Comparison of ENCODE assay signal across 28 cellular contexts in the genomic region with DNA sequence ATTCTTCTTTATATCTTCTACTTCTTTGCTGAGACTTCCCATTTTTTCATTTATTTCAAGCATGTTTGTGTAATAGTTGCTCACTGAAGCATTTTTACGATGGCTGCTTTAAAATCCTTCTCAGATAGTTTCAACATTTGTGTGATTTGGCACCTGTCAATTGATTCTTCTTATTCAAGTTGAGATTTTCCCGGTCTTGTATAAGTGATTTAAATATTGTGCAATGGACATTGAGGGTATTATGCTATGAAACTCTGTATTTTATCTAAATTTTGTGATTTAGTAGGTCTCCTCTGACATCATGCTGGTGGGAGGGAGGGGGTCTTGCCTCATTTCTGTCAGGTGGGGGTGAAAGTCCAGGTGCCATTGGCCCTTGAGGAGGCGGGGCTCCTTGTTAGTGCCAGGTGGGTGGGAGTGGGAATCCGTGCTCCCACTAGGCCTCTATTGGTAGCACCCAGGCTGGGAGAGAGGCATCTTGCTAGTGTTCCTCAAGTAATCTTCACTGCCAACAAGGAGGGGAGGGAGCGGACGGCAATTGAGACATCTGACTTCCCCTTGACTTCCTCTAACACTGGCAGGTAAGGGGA.
DNase-seq lines count a peak whose midpoint lies in the region; ATAC-seq, FAIRE-seq and TF ChIP-seq lines count a peak whose summit lies in the region.
"Had no signal": no experiment of that assay in that cellular context is flagged by ENCODE, and none has a peak within 500 bp of the region (broad histone marks: within the 10 kb centered on the region; RNA-seq: fewer than 3 reads in every experiment).

No MANE protein-coding gene starts in this region.

- H3K27ac ChIP-seq in K562 (ENCODE audit: extremely low read depth, low read depth, low read length) (no peak overlapping the region), liver (ENCODE audit: low read depth in 1 of 2, low read length in 2 of 2) (no peak overlapping the region), neural progenitor cell (no peak overlapping the region), aorta (ENCODE audit: low read depth in 1 of 2, low read length in 2 of 2) (no peak overlapping the region)
- H3K27ac ChIP-seq: A549; BLaER1 treated with 17β-estradiol and CSF1 and Interleukin-3, amounts not matched to agents 10 nM and 100 nM had no signal

- no peaks in the 10 kb centered on the region for H3K9me3 ChIP-seq in K562 (replicated peaks; ENCODE audit: control insufficient read depth, insufficient read depth, low read depth, low read length)
- H3K9me3 ChIP-seq in liver (ENCODE audit: control insufficient read depth in 4 of 4, low read length in 3 of 4), result no peaks in the 10 kb centered on the region
- no peaks in the 10 kb centered on the region for H3K9me3 ChIP-seq in neural progenitor cell (ENCODE audit: low read depth)
- H3K9me3 ChIP-seq in aorta (ENCODE audit: control insufficient read depth, low read length), result no peaks in the 10 kb centered on the region
- H3K9me3 ChIP-seq: A549, BE2C, HAP-1 had no signal

- TF ChIP-seq CTCF in K562 (IDR thresholded peaks at IDR 0.05 in 2 of 3, conservative IDR thresholded peaks at IDR 0.05 in 1 of 3; ENCODE audit: insufficient read depth in 2 of 3, low read depth in 1 of 3, low read length in 3 of 3) (no peak), liver (IDR thresholded peaks at IDR 0.05; ENCODE audit: low read depth, low read length, missing input control) (no peak), neural progenitor cell (IDR thresholded peaks at IDR 0.05) (no peak)

- H3K36me3 Mint-ChIP-seq in neural progenitor cell, result peaks cover 2% of the 10 kb centered on the region
- no peaks in the 10 kb centered on the region for H3K36me3 Mint-ChIP-seq in stimulated activated naive B cell treated with anti-CD40 and anti-IgM and Interleukin-4, amounts not matched to agents 10 μg/mL and 1 μg/mL and 100 μg/mL, for 72 hours
- H3K36me3 Mint-ChIP-seq: CD14-positive monocyte had no signal

- H3K9me1 ChIP-seq in K562 (ENCODE audit: control insufficient read depth, insufficient read depth, low read length), result no peaks in the 10 kb centered on the region

- 10% methylated on average over 6 of the region's 6 CpGs for WGBS in K562 (ENCODE audit: insufficient coverage, low coverage, missing lambda C conversion rate)
- WGBS in liver, result 80% methylated on average over 6 of the region's 6 CpGs
- WGBS in aorta, 2 donors, result 92 to 95% methylated on average over 6 of the region's 6 CpGs

- peaks cover 12 to 30% of the 10 kb centered on the region in 2 experiments for H3K27me3 ChIP-seq in K562 (ENCODE audit: control insufficient read depth in 2 of 2, insufficient read depth in 2 of 2, low read length in 2 of 2)
- no peaks in the 10 kb centered on the region for H3K27me3 ChIP-seq in liver (ENCODE audit: control insufficient read depth in 4 of 4, insufficient read depth in 4 of 4, low read length in 3 of 4)
- no peaks in the 10 kb centered on the region for H3K27me3 ChIP-seq in neural progenitor cell
- no peaks in the 10 kb centered on the region for H3K27me3 ChIP-seq in aorta (ENCODE audit: control insufficient read depth in 1 of 2, insufficient read depth in 2 of 2, low read length in 1 of 2)
- H3K27me3 ChIP-seq: BE2C; BLaER1 treated with 17β-estradiol and CSF1 and Interleukin-3, amounts not matched to agents 10 nM and 100 nM had no signal

- no peak overlapping the region for H3K4me3 ChIP-seq in K562
- no peak overlapping the region for H3K4me3 ChIP-seq in liver (ENCODE audit: low read depth in 1 of 3, low read length in 3 of 3)
- no peak overlapping the region for H3K4me3 ChIP-seq in neural progenitor cell
- H3K4me3 ChIP-seq in aorta (ENCODE audit: low read length in 2 of 2), result no peak overlapping the region
- H3K4me3 ChIP-seq: A549; BLaER1 treated with 17β-estradiol and CSF1 and Interleukin-3, amounts not matched to agents 10 nM and 100 nM; GM12878; GM23338; HAP-1 had no signal

- TF ChIP-seq EP300 in K562 (IDR thresholded peaks at IDR 0.05; ENCODE audit: low read length), result no peak

- H3K4me1 Mint-ChIP-seq in neural progenitor cell, result no peaks in the 10 kb centered on the region
- H3K4me1 Mint-ChIP-seq in stimulated activated naive B cell treated with anti-CD40 and anti-IgM and Interleukin-4, amounts not matched to agents 10 μg/mL and 1 μg/mL and 100 μg/mL, for 72 hours, result no peaks in the 10 kb centered on the region
- H3K4me1 Mint-ChIP-seq: CD8-positive, alpha-beta memory T cell; GM23338 had no signal

- in situ Hi-C loops in K562 (cut with MboI), result no loop called here

- FAIRE-seq in K562 (lab: Jason Lieb, UNC), result no peak
- FAIRE-seq: A549, D721Med, GM12878, GM18507, H54 had no signal

- H3K4me1 ChIP-seq in K562 (replicated peaks in 1 of 2; ENCODE audit: control insufficient read depth in 2 of 2, insufficient read depth in 2 of 2, low read length in 2 of 2) (no peaks in the 10 kb centered on the region), liver (ENCODE audit: control insufficient read depth in 4 of 4, insufficient read depth in 4 of 4, low read length in 3 of 4) (peaks cover 0 to 13% (median 9%) of the 10 kb centered on the region in 4 donors), neural progenitor cell (no peaks in the 10 kb centered on the region), aorta (ENCODE audit: control insufficient read depth in 1 of 2, insufficient read depth in 2 of 2, low read length in 2 of 2) (no peaks in the 10 kb centered on the region)
- H3K4me1 ChIP-seq: A549; BLaER1 treated with 17β-estradiol and CSF1 and Interleukin-3, amounts not matched to agents 10 nM and 100 nM; HAP-1 had no signal

- no peaks in the 10 kb centered on the region for H3F3A ChIP-seq in neural progenitor cell (ENCODE audit: low read depth)

- no peak for TF ChIP-seq RAD21 in K562 (CRISPR knock-in tag; conservative IDR thresholded peaks at IDR 0.05 in 1 of 2, IDR thresholded peaks at IDR 0.05 in 1 of 2)
- TF ChIP-seq RAD21 in liver (IDR thresholded peaks at IDR 0.05), result no peak

- H4K20me1 ChIP-seq in K562 (replicated peaks; ENCODE audit: control insufficient read depth, insufficient read depth, low read length) (no peaks in the 10 kb centered on the region), neural progenitor cell (ENCODE audit: low read depth) (no peaks in the 10 kb centered on the region)
- H4K20me1 ChIP-seq: BLaER1 treated with 17β-estradiol and CSF1 and Interleukin-3, amounts not matched to agents 10 nM and 100 nM had no signal

- CTCF ChIA-PET in K562 (lab: Yijun Ruan, JAX; ENCODE audit: low intra/inter-chr PET ratio), result no interaction called here

- H3K4me2 ChIP-seq in K562 (ENCODE audit: insufficient read depth, low read length) (no peak overlapping the region), neural progenitor cell (no peak overlapping the region)
- H3K4me2 ChIP-seq: A549; BLaER1 treated with 17β-estradiol and CSF1 and Interleukin-3, amounts not matched to agents 10 nM and 100 nM; GM23338 had no signal

- no peak for DNase-seq in K562 (ENCODE audit: extremely low read depth in 1 of 4, low spot score in 3 of 4)
- no peak for DNase-seq in neural progenitor cell (ENCODE audit: low spot score)
- DNase-seq in stimulated activated naive B cell treated with anti-CD40 and anti-IgM and Interleukin-4, amounts not matched to agents 10 μg/mL and 1 μg/mL and 100 μg/mL, for 72 hours, result no peak
- DNase-seq in MV-4-11 (lab: John Stamatoyannopoulos, UW), result no peak
- DNase-seq in SK-N-DZ (ENCODE audit: low spot score), result no peak
- DNase-seq in activated CD4-positive, alpha-beta T cell treated with anti-CD3 and anti-CD28 coated beads for 1 hour, result no peak
- no peak for DNase-seq in aorta
- DNase-seq: 8988T; ACHN; AML-193; BE2C; CD4-positive, alpha-beta T cell; CD8-positive, alpha-beta memory T cell; DMS 273 treated with DMSO at 0.1 percent for 48 hours; DMS79; EL; GDM1; HFFc6 had no signal

- peaks cover 10% of the 10 kb centered on the region for H3K9me3 Mint-ChIP-seq in neural progenitor cell
- peaks cover 0 to 4% of the 10 kb centered on the region in 2 donors for H3K9me3 Mint-ChIP-seq in stimulated activated naive B cell treated with anti-CD40 and anti-IgM and Interleukin-4, amounts not matched to agents 10 μg/mL and 1 μg/mL and 100 μg/mL, for 72 hours
- H3K9me3 Mint-ChIP-seq: CD4-positive, alpha-beta T cell; CD8-positive, alpha-beta memory T cell; HFFc6 had no signal

- no TSS peak for BruUV-seq in K562 (replicated peaks; lab: Mats Ljungman, UMichigan)

- H3K36me3 ChIP-seq in K562 (ENCODE audit: control insufficient read depth, insufficient read depth, low read length), result no peaks in the 10 kb centered on the region
- H3K36me3 ChIP-seq in liver (ENCODE audit: control insufficient read depth in 4 of 4, insufficient read depth in 3 of 4, low read depth in 1 of 4, low read length in 3 of 4), result no peaks in the 10 kb centered on the region
- H3K36me3 ChIP-seq in neural progenitor cell, result no peaks in the 10 kb centered on the region
- no peaks in the 10 kb centered on the region for H3K36me3 ChIP-seq in aorta (ENCODE audit: control insufficient read depth in 1 of 2, insufficient read depth in 2 of 2, low read length in 1 of 2)
- H3K36me3 ChIP-seq: BE2C; BLaER1 treated with 17β-estradiol and CSF1 and Interleukin-3, amounts not matched to agents 10 nM and 100 nM; HAP-1 had no signal

- POLR2A ChIA-PET in K562 (lab: Yijun Ruan, JAX), result no interaction called here

- intact Hi-C loops in K562 (cut with micrococcal nuclease) (no loop called here), aorta (cut with DNase I) (no loop called here)

- H3K9ac ChIP-seq in K562 (ENCODE audit: insufficient read depth in 1 of 2, low read depth in 2 of 2, low read length in 2 of 2), result no peak overlapping the region
- no peak overlapping the region for H3K9ac ChIP-seq in liver (ENCODE audit: low read depth in 1 of 2, low read length in 2 of 2)
- no peak overlapping the region for H3K9ac ChIP-seq in neural progenitor cell
- H3K9ac ChIP-seq: BLaER1 treated with 17β-estradiol and CSF1 and Interleukin-3, amounts not matched to agents 10 nM and 100 nM had no signal

- H2AFZ ChIP-seq in K562 (ENCODE audit: low read depth, low read length), result no peak overlapping the region
- H2AFZ ChIP-seq in neural progenitor cell (replicated peaks), result peak overlapping the region; percentile 26
- H2AFZ ChIP-seq: GM23338 had no signal

- no peaks in the 10 kb centered on the region for H3K27me3 Mint-ChIP-seq in neural progenitor cell (ENCODE audit: insufficient read depth, low read depth)
- no peaks in the 10 kb centered on the region for H3K27me3 Mint-ChIP-seq in stimulated activated naive B cell treated with anti-CD40 and anti-IgM and Interleukin-4, amounts not matched to agents 10 μg/mL and 1 μg/mL and 100 μg/mL, for 72 hours

- H3K27ac Mint-ChIP-seq in neural progenitor cell, result no peak overlapping the region
- H3K27ac Mint-ChIP-seq in stimulated activated naive B cell treated with anti-CD40 and anti-IgM and Interleukin-4, amounts not matched to agents 10 μg/mL and 1 μg/mL and 100 μg/mL, for 72 hours, result peak overlapping the region; percentile 56
- H3K27ac Mint-ChIP-seq: CD14-positive monocyte; CD4-positive, alpha-beta T cell; CD8-positive, alpha-beta memory T cell; GM23338; HFFc6 had no signal

- ATAC-seq in K562, result no peak
- no peak for ATAC-seq in stimulated activated naive B cell treated with anti-CD40 and anti-IgM and Interleukin-4, amounts not matched to agents 10 μg/mL and 1 μg/mL and 100 μg/mL, for 72 hours (replicated peaks)
- no peak for ATAC-seq in aorta (ENCODE audit: low FRiP score)
- ATAC-seq: A549, GM12878, GM23338 had no signal

- no peak overlapping the region for H3K4me3 Mint-ChIP-seq in neural progenitor cell
- no peak overlapping the region for H3K4me3 Mint-ChIP-seq in stimulated activated naive B cell treated with anti-CD40 and anti-IgM and Interleukin-4, amounts not matched to agents 10 μg/mL and 1 μg/mL and 100 μg/mL, for 72 hours
- H3K4me3 Mint-ChIP-seq: CD14-positive monocyte; CD4-positive, alpha-beta T cell; CD8-positive, alpha-beta memory T cell; GM23338; HFFc6 had no signal

- TF ChIP-seq POLR2A in K562 (conservative IDR thresholded peaks at IDR 0.05), result no peak

- no peaks in the 10 kb centered on the region for H3K79me2 ChIP-seq in K562 (ENCODE audit: control insufficient read depth, insufficient read depth, low read length)
- H3K79me2 ChIP-seq in neural progenitor cell (ENCODE audit: low read depth), result no peaks in the 10 kb centered on the region
